24 cellular contexts compared by ENCODE assay signal in the genomic region with DNA sequence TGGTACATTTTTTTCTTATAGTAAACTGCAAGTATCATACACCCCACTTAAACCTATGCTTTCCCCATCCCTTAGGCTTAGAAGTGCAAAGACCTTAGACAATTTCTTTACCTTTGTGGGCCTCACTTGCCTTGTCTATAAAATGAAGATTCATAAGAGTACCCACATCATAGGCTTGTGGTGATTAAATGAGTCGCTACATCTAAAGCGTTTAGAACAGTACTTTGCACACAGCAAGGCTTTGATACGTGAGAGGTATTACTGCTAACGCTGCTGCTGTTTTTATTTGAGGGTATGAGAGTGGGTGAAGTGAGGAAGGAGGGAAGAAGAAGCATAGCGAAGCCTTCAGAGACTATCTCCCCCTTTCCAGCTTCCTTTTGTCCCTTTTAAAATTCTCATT.
"Had no signal": no experiment of that assay in that cellular context is flagged by ENCODE, and none has a peak within 500 bp of the region (broad histone marks: within the 10 kb centered on the region; RNA-seq: fewer than 3 reads in every experiment).

No MANE protein-coding gene starts in this region.

- H3K4me2 ChIP-seq: hepatocyte had no signal

- ATAC-seq: lower lobe of right lung; sciatic nerve; stimulated activated memory B cell treated with anti-CD40 and anti-IgM and Interleukin-4, amounts not matched to agents 10 μg/mL and 1 μg/mL and 100 μg/mL, for 72 hours had no signal

- H3K79me2 ChIP-seq: hepatocyte had no signal

- H3K4me1 ChIP-seq: esophagus muscularis mucosa, lower lobe of right lung, testis, uterus had no signal

- H2AFZ ChIP-seq: hepatocyte had no signal

- H3K36me3 ChIP-seq: esophagus muscularis mucosa, lower lobe of right lung, uterus had no signal

- H3K27ac Mint-ChIP-seq: activated CD4-positive, alpha-beta T cell treated with anti-CD3 and anti-CD28 coated beads, Interleukin-2, amount 10 ng/mL, durations not matched to agents 7 days and 5 days; activated T-helper 1 cell treated with anti-CD3 and anti-CD28 coated beads, Interleukin-12 subunit alpha, Interleukin-12 subunit beta, Interleukin-2, Interleukin-4 antibody, amounts not matched to agents 30 ng/mL and 10 ng/mL and 1 ng/mL, durations not matched to agents 14 hours and 24 hours and 36 hours; immature natural killer cell; stimulated activated memory B cell treated with anti-CD40 and anti-IgM and Interleukin-4, amounts not matched to agents 10 μg/mL and 1 μg/mL and 100 μg/mL, for 72 hours had no signal

- H3K9me3 Mint-ChIP-seq: activated CD4-positive, alpha-beta T cell treated with anti-CD3 and anti-CD28 coated beads, Interleukin-2, amount 10 ng/mL, durations not matched to agents 7 days and 5 days; activated T-helper 1 cell treated with anti-CD3 and anti-CD28 coated beads, Interleukin-12 subunit alpha, Interleukin-12 subunit beta, Interleukin-2, Interleukin-4 antibody, amounts not matched to agents 30 ng/mL and 10 ng/mL and 1 ng/mL, durations not matched to agents 14 hours and 24 hours and 36 hours; central memory CD8-positive, alpha-beta T cell; immature natural killer cell; stimulated activated memory B cell treated with anti-CD40 and anti-IgM and Interleukin-4, amounts not matched to agents 10 μg/mL and 1 μg/mL and 100 μg/mL, for 72 hours had no signal

- H3K27ac ChIP-seq: esophagus muscularis mucosa, hepatocyte, lower lobe of right lung, testis, uterus had no signal

- H3K27me3 ChIP-seq: esophagus muscularis mucosa, hepatocyte, testis, uterus had no signal

- DNase-seq: activated CD4-positive, alpha-beta T cell treated with anti-CD3 and anti-CD28 coated beads, Interleukin-2, amount 10 ng/mL, durations not matched to agents 7 days and 5 days; activated CD4-positive, CD25-positive, alpha-beta regulatory T cell; activated CD8-positive, alpha-beta memory T cell treated with anti-CD3 and anti-CD28 coated beads for 24 hours; activated CD8-positive, alpha-beta memory T cell treated with anti-CD3 and anti-CD28 coated beads, Interleukin-2, amount 50 U/mL, for 4 hours; activated gamma-delta T cell treated with Interleukin-2 at 50 U/mL for 16 hours; effector memory CD4-positive, alpha-beta T cell; glutamatergic neuron; immature natural killer cell; lower lobe of right lung; mesendoderm; occipital lobe; stimulated activated CD4-positive, alpha-beta T cell treated with anti-CD3 and anti-CD28 coated beads, Interleukin-2, amount 100 ng/mL, for 24 hours; T1000; testis; trophoblast cell; uterus had no signal

- H3K9me3 ChIP-seq: esophagus muscularis mucosa, lower lobe of right lung, mucosa of descending colon, testis, uterus had no signal

- H3K4me1 Mint-ChIP-seq: central memory CD8-positive, alpha-beta T cell; immature natural killer cell; neural crest cell; stimulated activated memory B cell treated with anti-CD40 and anti-IgM and Interleukin-4, amounts not matched to agents 10 μg/mL and 1 μg/mL and 100 μg/mL, for 72 hours had no signal

- H3K27me3 Mint-ChIP-seq: activated CD4-positive, alpha-beta T cell treated with anti-CD3 and anti-CD28 coated beads, Interleukin-2, amount 10 ng/mL, durations not matched to agents 7 days and 5 days; central memory CD8-positive, alpha-beta T cell; stimulated activated memory B cell treated with anti-CD40 and anti-IgM and Interleukin-4, amounts not matched to agents 10 μg/mL and 1 μg/mL and 100 μg/mL, for 72 hours had no signal

- H3K4me3 ChIP-seq: esophagus muscularis mucosa, hepatocyte, lower lobe of right lung, mucosa of descending colon, testis, uterus had no signal

- H3K36me3 Mint-ChIP-seq: immature natural killer cell; stimulated activated memory B cell treated with anti-CD40 and anti-IgM and Interleukin-4, amounts not matched to agents 10 μg/mL and 1 μg/mL and 100 μg/mL, for 72 hours had no signal

- H3K4me3 Mint-ChIP-seq: activated CD4-positive, alpha-beta T cell treated with anti-CD3 and anti-CD28 coated beads, Interleukin-2, amount 10 ng/mL, durations not matched to agents 7 days and 5 days; activated T-helper 1 cell treated with anti-CD3 and anti-CD28 coated beads, Interleukin-12 subunit alpha, Interleukin-12 subunit beta, Interleukin-2, Interleukin-4 antibody, amounts not matched to agents 30 ng/mL and 10 ng/mL and 1 ng/mL, durations not matched to agents 14 hours and 24 hours and 36 hours; central memory CD8-positive, alpha-beta T cell; immature natural killer cell; neural crest cell; stimulated activated memory B cell treated with anti-CD40 and anti-IgM and Interleukin-4, amounts not matched to agents 10 μg/mL and 1 μg/mL and 100 μg/mL, for 72 hours had no signal
